19 cellular contexts compared by ENCODE assay signal in genomic region chr6:48743738-48744137, GRCh38.
"Had no signal": no experiment of that assay in that cellular context is flagged by ENCODE, and none has a peak within 500 bp of the region (broad histone marks: within the 10 kb centered on the region; RNA-seq: fewer than 3 reads in every experiment).

No MANE protein-coding gene starts in this region.

- FAIRE-seq: small intestine, urothelium cell line had no signal

- H3K27ac Mint-ChIP-seq: dendritic cell treated with granulocyte-macrophage colony-stimulating factor and Interleukin-4, amounts not matched to agents 40 ng/mL and 50 ng/mL, for 4 days; effector memory CD8-positive, alpha-beta T cell; naive thymus-derived CD8-positive, alpha-beta T cell; type B pancreatic cell had no signal

- H3K4me1 ChIP-seq: esophagus muscularis mucosa, sigmoid colon, suprapubic skin, thyroid gland had no signal

- DNase-seq: cerebellar nuclear complex; effector memory CD8-positive, alpha-beta T cell; kidney; left colon; mesendoderm; naive thymus-derived CD8-positive, alpha-beta T cell; posterior cingulate gyrus; sigmoid colon; small intestine; stimulated activated CD4-positive, alpha-beta T cell treated with anti-CD3 and anti-CD28 coated beads, Interleukin-12 subunit alpha, Interleukin-12 subunit beta, amount 100 ng/mL, for 4 hours; stimulated activated naive CD4-positive, alpha-beta T cell treated with Interleukin-2 at 50 U/mL for 16 hours; thyroid gland had no signal

- H3K4me3 ChIP-seq: esophagus muscularis mucosa, sigmoid colon, suprapubic skin, thyroid gland had no signal

- H3K9me3 Mint-ChIP-seq: dendritic cell treated with granulocyte-macrophage colony-stimulating factor and Interleukin-4, amounts not matched to agents 40 ng/mL and 50 ng/mL, for 4 days; neural crest cell had no signal

- H3K4me3 Mint-ChIP-seq: dendritic cell treated with granulocyte-macrophage colony-stimulating factor and Interleukin-4, amounts not matched to agents 40 ng/mL and 50 ng/mL, for 4 days; effector memory CD8-positive, alpha-beta T cell; naive thymus-derived CD8-positive, alpha-beta T cell; neural crest cell; type B pancreatic cell had no signal

- H3K9me3 ChIP-seq: esophagus muscularis mucosa, sigmoid colon, suprapubic skin, thyroid gland had no signal

- H3K27me3 Mint-ChIP-seq: dendritic cell treated with granulocyte-macrophage colony-stimulating factor and Interleukin-4, amounts not matched to agents 40 ng/mL and 50 ng/mL, for 4 days; effector memory CD8-positive, alpha-beta T cell; naive thymus-derived CD8-positive, alpha-beta T cell; type B pancreatic cell had no signal

- H3K27me3 ChIP-seq: esophagus muscularis mucosa, sigmoid colon, suprapubic skin, thyroid gland had no signal

- H3K27ac ChIP-seq: epithelial cell of prostate, esophagus muscularis mucosa, sigmoid colon, suprapubic skin, thyroid gland had no signal

- H3K36me3 ChIP-seq: esophagus muscularis mucosa, sigmoid colon, suprapubic skin, thyroid gland had no signal

- H3K36me3 Mint-ChIP-seq: naive thymus-derived CD8-positive, alpha-beta T cell; type B pancreatic cell had no signal

- H3K4me1 Mint-ChIP-seq: naive thymus-derived CD8-positive, alpha-beta T cell; neural crest cell had no signal
